In the genomic region with DNA sequence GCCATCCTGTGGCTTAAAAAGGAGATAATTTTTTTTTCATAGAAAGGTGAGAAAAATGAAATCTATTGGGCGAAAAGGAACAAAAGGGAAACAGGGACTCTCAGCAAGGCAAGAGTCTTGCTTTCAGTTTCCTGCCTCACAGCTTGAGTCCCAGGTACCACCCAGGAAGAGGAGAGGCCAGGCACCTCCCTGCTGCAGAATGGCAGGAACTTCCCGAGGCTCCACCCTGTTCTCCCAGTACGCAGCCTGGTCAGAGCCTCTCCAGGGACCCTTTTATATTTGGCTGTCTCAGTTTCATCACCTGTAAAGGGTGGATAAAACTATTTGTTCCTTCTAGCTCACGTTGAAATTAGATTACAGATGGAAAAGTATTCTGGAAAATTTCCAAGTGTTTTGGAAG, we compare ENCODE assay signal across 15 cellular contexts. TPM values are rescaled to one million over a fixed set of nuclear protein-coding genes. Genes with fewer than 3 reads are reported as not detected.
"Had no signal": no experiment of that assay in that cellular context is flagged by ENCODE, and none has a peak within 500 bp of the region (broad histone marks: within the 10 kb centered on the region; RNA-seq: fewer than 3 reads in every experiment).

No MANE protein-coding gene starts in this region.

- ATAC-seq: gastroesophageal sphincter; right lobe of liver; stimulated activated naive CD8-positive, alpha-beta T cell treated with anti-CD3 and anti-CD28 coated beads, Interleukin-15, amount 100 ng/mL, for 72 hours had no signal

- H3K4me1 ChIP-seq: esophagus muscularis mucosa, gastroesophageal sphincter, prostate gland, right lobe of liver, suprapubic skin had no signal

- FAIRE-seq: bronchial epithelial cell, small intestine, TTC549 had no signal

- H3K9me3 ChIP-seq: esophagus muscularis mucosa, gastroesophageal sphincter, prostate gland, right lobe of liver, suprapubic skin had no signal

- H3K4me3 ChIP-seq: esophagus muscularis mucosa, gastroesophageal sphincter, prostate gland, right lobe of liver, suprapubic skin had no signal

- H3K36me3 ChIP-seq: esophagus muscularis mucosa, gastroesophageal sphincter, prostate gland, right lobe of liver, suprapubic skin had no signal

- DNase-seq: activated CD4-positive, alpha-beta T cell treated with anti-CD3 and anti-CD28 coated beads, Interleukin-2, amount 50 U/mL, for 48 hours; activated T-cell treated with anti-CD3 and anti-CD28 coated beads for 4 hours; effector CD4-positive, alpha-beta T cell; immature natural killer cell; right lobe of liver; small intestine; stimulated activated CD4-positive, alpha-beta T cell treated with anti-CD3 and anti-CD28 coated beads, Interleukin-15, amount 100 ng/mL, for 24 hours; stimulated activated CD4-positive, alpha-beta T cell treated with anti-CD3 and anti-CD28 coated beads, Interleukin-2, amount 100 ng/mL, for 48 hours; stimulated activated naive CD8-positive, alpha-beta T cell treated with anti-CD3 and anti-CD28 coated beads, Interleukin-15, amount 100 ng/mL, for 72 hours had no signal

- H3K27ac ChIP-seq: esophagus muscularis mucosa, gastroesophageal sphincter, prostate gland, right lobe of liver, suprapubic skin had no signal

- H3K27me3 ChIP-seq: esophagus muscularis mucosa, gastroesophageal sphincter, right lobe of liver, suprapubic skin had no signal

RNA-seq across cellular contexts. Expression of a gene that starts 33.8 kb away (rescaled TPM):
- polyA plus RNA-seq: immature natural killer cell had no signal
